ENCODE assay signal across 34 cellular contexts in the genomic region with DNA sequence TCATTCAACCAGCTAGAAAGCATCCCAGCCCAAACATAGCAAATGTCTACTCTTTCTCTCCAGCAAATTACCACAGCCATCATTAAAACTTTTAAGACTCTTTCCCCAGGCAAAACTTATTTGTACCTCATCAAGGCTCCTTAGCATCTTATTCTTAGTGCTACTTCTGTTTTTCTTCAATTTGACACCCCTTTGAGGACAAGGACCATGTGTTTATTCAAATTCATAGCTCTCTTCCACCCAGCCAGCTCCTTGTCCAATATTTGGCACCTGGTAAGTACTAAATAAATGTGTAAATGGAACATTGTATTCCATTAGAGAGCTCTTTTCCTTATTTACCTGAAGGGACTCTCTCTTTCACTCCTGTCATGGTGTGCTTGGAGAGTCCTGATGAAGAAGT.
"Had no signal": no experiment of that assay in that cellular context is flagged by ENCODE, and none has a peak within 500 bp of the region (broad histone marks: within the 10 kb centered on the region; RNA-seq: fewer than 3 reads in every experiment).

No MANE protein-coding gene starts in this region.

- H3K4me3 ChIP-seq: MG63 had no signal

- H3K9ac ChIP-seq: KMS-11 had no signal

- H3K27ac ChIP-seq: KMS-11 had no signal

- DNase-seq: Karpas-422, Kasumi-1, MG63, MM.1S, MV-4-11, NCI-H1048, NCI-H1092, NCI-H1092 treated with DMSO at 0.1 percent for 48 hours, NCI-H1105, NCI-H1105 treated with DMSO at 0.1 percent for 48 hours, NCI-H1417, NCI-H1417 treated with DMSO at 0.1 percent for 48 hours, NCI-H1436, NCI-H1436 treated with DMSO at 0.1 percent for 48 hours, NCI-H146, NCI-H1694, NCI-H1694 treated with DMSO at 0.1 percent for 48 hours, NCI-H187, NCI-H187 treated with DMSO at 0.1 percent for 48 hours, NCI-H1930, NCI-H2029, NCI-H2029 treated with DMSO at 0.1 percent for 48 hours, NCI-H2081, NCI-H2081 treated with DMSO at 0.1 percent for 48 hours, NCI-H2107, NCI-H2171, NCI-H2171 treated with DMSO at 0.1 percent for 48 hours, NCI-H2227 treated with DMSO at 0.1 percent for 48 hours, NCI-H226, NCI-H345, NCI-H446, NCI-H446 treated with DMSO at 0.1 percent for 48 hours, NCI-H510A had no signal

- H3K27me3 ChIP-seq: MG63 had no signal

- H3K9me3 ChIP-seq: MG63 had no signal

- H3K4me2 ChIP-seq: KMS-11 had no signal

- H3K36me3 ChIP-seq: MG63 had no signal
